28 cellular contexts compared by ENCODE assay signal in genomic region chr19:28443361-28443760, GRCh38.
DNase-seq lines count a peak whose midpoint lies in the region; ATAC-seq, FAIRE-seq and TF ChIP-seq lines count a peak whose summit lies in the region.
"Had no signal": no experiment of that assay in that cellular context is flagged by ENCODE, and none has a peak within 500 bp of the region (broad histone marks: within the 10 kb centered on the region; RNA-seq: fewer than 3 reads in every experiment).

No MANE protein-coding gene starts in this region.

- FAIRE-seq in urothelium cell line (lab: Jason Lieb, UNC) = peak; percentile 86
- FAIRE-seq in RCC 7860 (lab: Jason Lieb, UNC) = no peak
- no peak for FAIRE-seq in pancreas (lab: Jason Lieb, UNC)
- FAIRE-seq: GM12892, HepG2 had no signal

- ATAC-seq in pancreas = no peak
- no peak for ATAC-seq in GM21717 (IDR thresholded peaks at IDR 0.05; ENCODE audit: unreplicated experiment)
- ATAC-seq: HCT116, HepG2, Panc1 had no signal

- no peak overlapping the region for H3K27ac ChIP-seq in pancreas
- H3K27ac ChIP-seq: 22Rv1, BLaER1, HL-60 had no signal

- peaks cover 7% of the 10 kb centered on the region for H3K36me3 Mint-ChIP-seq in nephron progenitor cell (ENCODE audit: low read depth)

- peak overlapping the region; percentile 92 for H3K27ac Mint-ChIP-seq in nephron progenitor cell
- H3K27ac Mint-ChIP-seq: CD4-positive, alpha-beta T cell had no signal

- H3K4me1 Mint-ChIP-seq in nephron progenitor cell = peaks cover 70% of the 10 kb centered on the region

- intact Hi-C loops in pancreas (cut with DNase I) = no loop called here

- TF ChIP-seq CTCF in nephron progenitor cell (IDR thresholded peaks at IDR 0.05) = no peak
- no peak for TF ChIP-seq CTCF in pancreas (IDR thresholded peaks at IDR 0.05)

- no peaks in the 10 kb centered on the region for H3K27me3 Mint-ChIP-seq in nephron progenitor cell (ENCODE audit: low read depth, poor library complexity)
- H3K27me3 Mint-ChIP-seq: CD4-positive, alpha-beta T cell had no signal

- 46 to 49% methylated on average over 9 of the region's 9 CpGs for WGBS in pancreas, 2 donors

- no peaks in the 10 kb centered on the region for H3K4me1 ChIP-seq in pancreas
- H3K4me1 ChIP-seq: BLaER1 had no signal

- H3K36me3 ChIP-seq in pancreas = no peaks in the 10 kb centered on the region
- H3K36me3 ChIP-seq: BLaER1 had no signal

- DNase-seq in DMS 273 (lab: John Stamatoyannopoulos, UW; ENCODE audit: unreplicated experiment) (peak; percentile 24), DMS 273 treated with DMSO at 0.1 percent for 48 hours (lab: John Stamatoyannopoulos, UW) (no peak), kidney glomerular epithelial cell (lab: John Stamatoyannopoulos, UW) (peak; percentile 11), nephron progenitor cell (peak; percentile 27), urothelium cell line (ENCODE audit: low spot score) (no peak), RCC 7860 (ENCODE audit: low spot score) (no peak), pancreas (no peak)
- DNase-seq: ACHN; CD4-positive, alpha-beta T cell; COR-L47; DND-41; GOT3; KBM-7; MM.1S; NCI-H1048; NCI-H1436; NCI-H187 treated with DMSO at 0.1 percent for 48 hours; NCI-H2107; NCI-H510A treated with DMSO at 0.1 percent for 48 hours; NCI-H774 had no signal

- H3K4me3 Mint-ChIP-seq in nephron progenitor cell = no peak overlapping the region
- H3K4me3 Mint-ChIP-seq: CD4-positive, alpha-beta T cell had no signal

- peaks cover 9% of the 10 kb centered on the region for H3K9me3 Mint-ChIP-seq in nephron progenitor cell
- H3K9me3 Mint-ChIP-seq: CD4-positive, alpha-beta T cell had no signal

- H3K4me3 ChIP-seq in pancreas = no peak overlapping the region
- H3K4me3 ChIP-seq: BLaER1 had no signal

- no peaks in the 10 kb centered on the region for H3K27me3 ChIP-seq in pancreas
- H3K27me3 ChIP-seq: BLaER1 had no signal

- no peaks in the 10 kb centered on the region for H3K9me3 ChIP-seq in pancreas
- H3K9me3 ChIP-seq: BLaER1 had no signal

Comparison
In these comparisons a context has a peak if more than half of its experiments do, and no peak if none do; other contexts are left out.
1. DNase-seq: peak in DMS 273 (single experiment), kidney glomerular epithelial cell (single experiment) and nephron progenitor cell (single experiment); none in DMS 273 treated with DMSO at 0.1 percent for 48 hours (single experiment), urothelium cell line (single experiment), RCC 7860 (single experiment) and pancreas (0 of 6).